ENCODE assay signal across 14 cellular contexts in the genomic region with DNA sequence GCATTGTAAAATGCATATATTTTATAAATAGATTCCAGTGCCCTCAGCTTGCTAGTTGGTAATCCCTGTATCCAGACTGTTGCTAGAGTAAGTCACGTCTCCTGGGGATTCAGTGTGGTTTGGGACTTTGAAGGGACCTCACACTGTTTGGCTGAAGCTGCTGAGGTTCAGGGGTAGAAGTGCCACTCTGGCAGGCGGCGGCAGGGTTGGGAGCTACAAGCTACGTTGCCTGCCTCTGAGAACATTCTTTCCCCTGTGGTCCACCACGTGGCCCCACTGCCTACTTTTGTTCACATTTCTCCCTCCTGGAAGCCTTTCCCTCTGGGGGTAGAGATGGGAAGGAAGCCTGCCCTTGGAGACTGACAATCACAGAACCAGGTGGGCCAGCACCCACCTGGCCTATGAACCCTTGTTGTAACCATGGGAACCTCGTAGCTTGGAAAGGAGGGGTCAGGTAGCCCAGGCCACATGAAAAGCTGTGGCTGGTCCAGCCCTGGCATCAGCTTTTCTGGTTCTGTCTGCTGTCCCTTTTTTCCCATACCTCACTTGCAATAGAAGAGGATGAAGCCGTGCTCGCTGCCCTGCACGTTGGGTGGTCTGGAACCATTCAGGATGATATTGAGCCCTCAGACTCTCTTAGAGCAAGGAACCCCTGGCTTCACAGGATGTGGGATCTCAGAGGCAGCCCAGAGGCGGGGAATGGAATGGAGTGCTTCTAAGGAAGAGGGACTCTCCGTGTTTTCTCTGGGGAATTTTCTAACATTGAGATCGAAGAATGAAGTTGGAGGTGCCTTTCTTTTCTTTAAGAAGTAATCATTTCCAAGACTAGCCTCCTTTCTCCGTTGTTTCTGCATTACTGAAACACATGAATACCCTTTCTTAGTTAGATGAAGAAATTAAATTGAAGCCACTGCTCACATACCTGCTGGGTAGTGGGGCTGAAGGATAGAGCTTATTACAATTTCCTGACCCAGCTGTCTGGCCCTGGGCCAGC. TPM values are rescaled to one million over a fixed set of nuclear protein-coding genes. Genes with fewer than 3 reads are reported as not detected.
DNase-seq lines count a peak whose midpoint lies in the region; ATAC-seq and TF ChIP-seq lines count a peak whose summit lies in the region.
"Had no signal": no experiment of that assay in that cellular context is flagged by ENCODE, and none has a peak within 500 bp of the region (broad histone marks: within the 10 kb centered on the region; RNA-seq: fewer than 3 reads in every experiment).

No MANE protein-coding gene starts in this region.

- H3K4me3 Mint-ChIP-seq in activated T-cell treated with anti-CD3 and anti-CD28 coated beads, Interleukin-2, amount 50 U/mL, for 72 hours, result peak overlapping the region; percentile 83 to 91
- peak overlapping the region; percentile 87 for H3K4me3 Mint-ChIP-seq in activated naive CD8-positive, alpha-beta T cell treated with anti-CD3 and anti-CD28 coated beads for 36 hours

- H3K27ac ChIP-seq in temporal lobe (ENCODE audit: low read depth, low read length), result peak overlapping the region; percentile 17
- no peak overlapping the region for H3K27ac ChIP-seq in left lung
- H3K27ac ChIP-seq: foreskin keratinocyte had no signal

- H3K4me3 ChIP-seq in left lung, result no peak overlapping the region

- no peaks in the 10 kb centered on the region for H3K27me3 ChIP-seq in left lung
- H3K27me3 ChIP-seq: foreskin keratinocyte had no signal

- H3K9me3 ChIP-seq in left lung, result no peaks in the 10 kb centered on the region

- DNase-seq in activated T-cell treated with anti-CD3 and anti-CD28 coated beads, Interleukin-2, amount 50 U/mL, for 72 hours, result no peak
- DNase-seq in activated T-cell treated with anti-CD3 and anti-CD28 coated beads for 4 hours, result no peak
- no peak for DNase-seq in activated naive CD8-positive, alpha-beta T cell treated with anti-CD3 and anti-CD28 coated beads for 36 hours
- peak; percentile 25 for DNase-seq in left kidney (ENCODE audit: low read depth, low spot score)
- DNase-seq in left lung, result no peak
- DNase-seq: activated gamma-delta T cell; effector CD8-positive, alpha-beta T cell; foreskin keratinocyte; H9; NCI-H1436 treated with DMSO at 0.1 percent for 48 hours had no signal

- intact Hi-C loops in left lung (cut with DNase I), result loop anchor here in 1 of 2 donors (5.0 to 10.0 kb wide), 2 partner anchors 87 to 115 kb away; no protein-coding TSS in a partner anchor

- H3K27me3 Mint-ChIP-seq in activated T-cell treated with anti-CD3 and anti-CD28 coated beads, Interleukin-2, amount 50 U/mL, for 72 hours (ENCODE audit: low read depth), result no peaks in the 10 kb centered on the region
- no peaks in the 10 kb centered on the region for H3K27me3 Mint-ChIP-seq in activated naive CD8-positive, alpha-beta T cell treated with anti-CD3 and anti-CD28 coated beads for 36 hours

- peaks cover 81% of the 10 kb centered on the region for H3K4me1 Mint-ChIP-seq in activated T-cell treated with anti-CD3 and anti-CD28 coated beads, Interleukin-2, amount 50 U/mL, for 72 hours (ENCODE audit: low read depth)
- H3K4me1 Mint-ChIP-seq in activated naive CD8-positive, alpha-beta T cell treated with anti-CD3 and anti-CD28 coated beads for 36 hours, result peaks cover 73% of the 10 kb centered on the region

- no peaks in the 10 kb centered on the region for H3K36me3 ChIP-seq in left lung

- ATAC-seq in activated T-cell treated with anti-CD3 and anti-CD28 coated beads, Interleukin-2, amount 50 U/mL, for 72 hours (replicated peaks in 1 of 2), result no peak
- ATAC-seq in left lung (no peak), HG02840 (IDR thresholded peaks at IDR 0.05; ENCODE audit: low FRiP score, unreplicated experiment) (no peak), GM21360 (IDR thresholded peaks at IDR 0.05; ENCODE audit: unreplicated experiment) (no peak)
- ATAC-seq: activated CD4-positive, CD25-positive, alpha-beta regulatory T cell treated with anti-CD3 and anti-CD28 coated beads, Interleukin-2, amount 50 U/mL, for 24 hours; foreskin keratinocyte had no signal

- peaks cover 0 to 28% of the 10 kb centered on the region in 2 donors for H3K4me1 ChIP-seq in left lung
- H3K4me1 ChIP-seq: foreskin keratinocyte had no signal

- H3K36me3 Mint-ChIP-seq in activated T-cell treated with anti-CD3 and anti-CD28 coated beads, Interleukin-2, amount 50 U/mL, for 72 hours (ENCODE audit: insufficient read depth in 2 of 2), result peaks cover 2 to 16% of the 10 kb centered on the region in 2 donors
- H3K36me3 Mint-ChIP-seq in activated naive CD8-positive, alpha-beta T cell treated with anti-CD3 and anti-CD28 coated beads for 36 hours, result peaks cover 45% of the 10 kb centered on the region

- TF ChIP-seq CTCF in left lung (IDR thresholded peaks at IDR 0.05), result no peak

- no peaks in the 10 kb centered on the region for H3K9me3 Mint-ChIP-seq in activated T-cell treated with anti-CD3 and anti-CD28 coated beads, Interleukin-2, amount 50 U/mL, for 72 hours
- H3K9me3 Mint-ChIP-seq in activated naive CD8-positive, alpha-beta T cell treated with anti-CD3 and anti-CD28 coated beads for 36 hours, result peaks cover 7% of the 10 kb centered on the region
- H3K9me3 Mint-ChIP-seq: H9 had no signal

- H3K27ac Mint-ChIP-seq in activated T-cell treated with anti-CD3 and anti-CD28 coated beads, Interleukin-2, amount 50 U/mL, for 72 hours, result no peak overlapping the region
- peak overlapping the region; percentile 82 for H3K27ac Mint-ChIP-seq in activated naive CD8-positive, alpha-beta T cell treated with anti-CD3 and anti-CD28 coated beads for 36 hours

RNA-seq across cellular contexts. Expression of a gene that starts 3.0 kb away (rescaled TPM):
- 10 to 100 TPM; 52.1 to 73.9 TPM for total RNA-seq in activated T-cell treated with anti-CD3 and anti-CD28 coated beads, Interleukin-2, amount 50 U/mL, for 72 hours
- 10 to 100 TPM; 29.7 to 31.4 TPM for total RNA-seq in activated naive CD8-positive, alpha-beta T cell treated with anti-CD3 and anti-CD28 coated beads for 36 hours
- total RNA-seq in temporal lobe, result 36.9 TPM
- 10 to 100 TPM in 1 of 2 donors, 1 to 10 TPM in 1; 9.9 to 11.4 TPM for total RNA-seq in left lung

RNA-seq across cellular contexts. Expression of a gene that starts 42.6 kb away (rescaled TPM):
- 10 to 100 TPM in 1 of 2 donors, 1 to 10 TPM in 1; 5.4 to 17.8 TPM for total RNA-seq in activated T-cell treated with anti-CD3 and anti-CD28 coated beads, Interleukin-2, amount 50 U/mL, for 72 hours
- total RNA-seq in activated naive CD8-positive, alpha-beta T cell treated with anti-CD3 and anti-CD28 coated beads for 36 hours, result 10 to 100 TPM in 1 of 2 experiments, 1 to 10 TPM in 1; 9.2 to 10.0 TPM
- total RNA-seq in temporal lobe (2.0 TPM), left lung (10 to 100 TPM; 12.5 to 23.1 TPM)
- total RNA-seq: H9 had no signal

RNA-seq across cellular contexts. Expression of a gene that starts 54.5 kb away (rescaled TPM):
- total RNA-seq in activated T-cell treated with anti-CD3 and anti-CD28 coated beads, Interleukin-2, amount 50 U/mL, for 72 hours, result 10 to 100 TPM in 1 of 2 donors, 1 to 10 TPM in 1; 5.7 to 10.6 TPM
- total RNA-seq in activated naive CD8-positive, alpha-beta T cell treated with anti-CD3 and anti-CD28 coated beads for 36 hours, result 10 to 100 TPM; 11.8 to 13.2 TPM
- total RNA-seq in temporal lobe (7.9 TPM), left lung (10 to 100 TPM in 1 of 2 donors, 1 to 10 TPM in 1; 9.3 to 20.2 TPM)
